In genomic region chr17:67194134-67194533, GRCh38 we compare ENCODE assay signal across 16 cellular contexts. TPM values are rescaled to one million over a fixed set of nuclear protein-coding genes. Genes with fewer than 3 reads are reported as not detected.
DNase-seq lines count a peak whose midpoint lies in the region; FAIRE-seq and TF ChIP-seq lines count a peak whose summit lies in the region.
"Had no signal": no experiment of that assay in that cellular context is flagged by ENCODE, and none has a peak within 500 bp of the region (broad histone marks: within the 10 kb centered on the region; RNA-seq: fewer than 3 reads in every experiment).

No MANE protein-coding gene starts in this region.

- H3K36me3 ChIP-seq in spleen, result peaks cover 0 to 99% (median 27%) of the 10 kb centered on the region in 6 donors

- FAIRE-seq in frontal cortex (lab: Jason Lieb, UNC), result no peak

- DNase-seq in COLO829 (ENCODE audit: low spot score), result peak; percentile 68
- peak; percentile 20 for DNase-seq in RPMI7951 (ENCODE audit: low read depth)
- DNase-seq in fibroblast of gingiva (ENCODE audit: low read depth), result peak; percentile 15
- no peak for DNase-seq in mesothelial cell of epicardium (ENCODE audit: low spot score in 2 of 2, unreplicated experiment in 2 of 2)
- no peak for DNase-seq in iPS-NIHi11 (ENCODE audit: low spot score)
- DNase-seq in frontal cortex (ENCODE audit: low spot score in 2 of 2), result no peak
- no peak for DNase-seq in NCI-H1105 (lab: John Stamatoyannopoulos, UW)
- DNase-seq in spleen, result no peak
- DNase-seq: activated naive CD8-positive, alpha-beta T cell treated with anti-CD3 and anti-CD28 coated beads, Interleukin-2, amount 50 U/mL, for 24 hours; C1 segment of cervical spinal cord; midbrain; NCI-H1436 treated with DMSO at 0.1 percent for 48 hours; NCI-H82; SIG-M5; stimulated activated naive CD8-positive, alpha-beta T cell treated with anti-CD3 and anti-CD28 coated beads, Interleukin-15, amount 100 ng/mL, for 72 hours; WERI-Rb-1 had no signal

- no peak overlapping the region for H3K4me3 Mint-ChIP-seq in mesothelial cell of epicardium
- H3K4me3 Mint-ChIP-seq: activated naive CD8-positive, alpha-beta T cell treated with anti-CD3 and anti-CD28 coated beads, Interleukin-2, amount 50 U/mL, for 24 hours; stimulated activated naive CD8-positive, alpha-beta T cell treated with anti-CD3 and anti-CD28 coated beads, Interleukin-15, amount 100 ng/mL, for 72 hours had no signal

- intact Hi-C loops in spleen (cut with DNase I; ENCODE audit: low total_unique reads), result no loop called here

- TF ChIP-seq CTCF in mesothelial cell of epicardium (IDR thresholded peaks at IDR 0.05; ENCODE audit: unreplicated experiment), result no peak
- no peak for TF ChIP-seq CTCF in spleen (IDR thresholded peaks at IDR 0.05 in 8 of 11, conservative IDR thresholded peaks at IDR 0.05 in 3 of 11)

- peaks cover 28% of the 10 kb centered on the region for H3K36me3 Mint-ChIP-seq in mesothelial cell of epicardium

- H3K27me3 ChIP-seq in spleen (replicated peaks in 1 of 7), result no peaks in the 10 kb centered on the region

- no peaks in the 10 kb centered on the region for H3K9me3 ChIP-seq in spleen

- WGBS in spleen, 5 donors, result 93 to 97% (median 95%) methylated on average over 2 of the region's 2 CpGs

- no peak for TF ChIP-seq POLR2A in spleen (IDR thresholded peaks at IDR 0.05)

- peaks cover 0 to 3% (median 0%) of the 10 kb centered on the region in 6 donors for H3K4me1 ChIP-seq in spleen

- no peak overlapping the region for H3K4me3 ChIP-seq in spleen

- no peaks in the 10 kb centered on the region for H3K9me3 Mint-ChIP-seq in mesothelial cell of epicardium

- peaks cover 7% of the 10 kb centered on the region for H3K4me1 Mint-ChIP-seq in mesothelial cell of epicardium

- H3K27me3 Mint-ChIP-seq in mesothelial cell of epicardium (ENCODE audit: low read depth), result no peaks in the 10 kb centered on the region
- H3K27me3 Mint-ChIP-seq: activated naive CD8-positive, alpha-beta T cell treated with anti-CD3 and anti-CD28 coated beads, Interleukin-2, amount 50 U/mL, for 24 hours; stimulated activated naive CD8-positive, alpha-beta T cell treated with anti-CD3 and anti-CD28 coated beads, Interleukin-15, amount 100 ng/mL, for 72 hours had no signal

- H3K27ac ChIP-seq in spleen, result no peak overlapping the region
- H3K27ac ChIP-seq: WERI-Rb-1 had no signal

- H3K27ac Mint-ChIP-seq in mesothelial cell of epicardium, result peak overlapping the region; percentile 35
- H3K27ac Mint-ChIP-seq: activated naive CD8-positive, alpha-beta T cell treated with anti-CD3 and anti-CD28 coated beads, Interleukin-2, amount 50 U/mL, for 24 hours; stimulated activated naive CD8-positive, alpha-beta T cell treated with anti-CD3 and anti-CD28 coated beads, Interleukin-15, amount 100 ng/mL, for 72 hours had no signal

RNA-seq across cellular contexts. Expression of gene HELZ, which starts 50.9 kb away (rescaled TPM):
- 16.7 and 24.1 TPM in 2 replicates for total RNA-seq in RPMI7951 (2014; rRNA removed; shearing (Covaris generic))
- total RNA-seq in mesothelial cell of epicardium (84.1 to 86.6 TPM (median 85.6 TPM) in 3 replicates), frontal cortex (37.1 TPM), spleen (100 to 1,000 TPM in 2 of 7 donors, 10 to 100 TPM in 5; 74.2 to 154 (median 92.6) TPM)
- polyA plus RNA-seq in spleen, result 1 to 10 TPM; 2.5 to 4.2 (median 2.8) TPM

Comparison
In these comparisons a context has a peak if more than half of its experiments do, and no peak if none do; other contexts are left out.
1. DNase-seq: peak in COLO829 (single experiment), RPMI7951 (single experiment) and fibroblast of gingiva (single experiment); none in mesothelial cell of epicardium (0 of 2), iPS-NIHi11 (single experiment), frontal cortex (0 of 2), NCI-H1105 (single experiment) and spleen (single experiment).